ENCODE assay signal across 8 cellular contexts in the genomic region with DNA sequence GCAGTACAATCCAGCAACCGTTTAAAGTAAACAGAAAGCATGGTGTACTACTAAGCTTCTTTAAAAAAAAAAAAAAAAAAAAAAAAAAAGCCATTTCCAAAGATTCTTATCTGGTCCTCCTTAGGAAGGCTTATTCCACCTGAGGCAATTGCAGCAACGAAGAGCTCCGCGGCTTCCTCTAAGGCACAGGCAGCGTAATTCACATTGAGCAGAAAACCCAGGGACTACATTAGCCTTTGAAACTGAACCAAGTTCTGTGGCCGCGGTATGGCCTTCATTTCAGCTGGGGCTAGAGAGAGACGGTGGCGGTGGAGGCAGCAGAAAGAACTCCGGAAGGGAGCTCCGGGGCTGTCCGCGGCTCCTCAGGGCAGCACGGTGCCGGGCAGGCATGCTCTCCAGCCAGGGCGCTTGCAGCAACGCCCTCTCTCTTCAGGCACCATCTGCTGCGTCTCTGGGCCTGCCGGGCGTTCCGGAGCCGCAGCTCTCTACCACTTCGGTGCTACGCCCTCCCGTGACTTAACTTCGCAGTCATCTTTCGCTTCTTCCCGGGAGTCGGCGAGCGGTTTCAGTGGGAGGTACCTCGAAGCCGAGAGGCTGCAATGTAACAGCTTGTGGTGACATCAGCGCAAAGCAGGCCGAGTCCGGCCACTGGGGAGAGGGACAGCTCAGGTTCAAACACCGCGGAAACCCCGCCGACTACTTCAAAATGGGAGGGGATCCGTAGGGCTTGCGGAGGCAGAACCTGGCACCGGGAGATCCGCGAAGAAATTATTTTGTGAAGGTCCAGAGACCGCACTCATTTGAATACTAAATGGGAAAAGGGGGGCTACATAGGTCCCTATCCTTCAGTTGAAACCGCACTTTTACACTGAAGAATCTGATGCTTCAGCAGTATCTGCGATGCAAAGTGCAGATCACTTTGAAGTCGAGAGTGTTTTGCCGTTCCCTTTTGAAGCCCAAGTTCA.
A peak's percentile ranks its signal among the peaks of the same experiment; 100 is the strongest.
DNase-seq lines count a peak whose midpoint lies in the region; ATAC-seq and TF ChIP-seq lines count a peak whose summit lies in the region.

No MANE protein-coding gene starts in this region.

- H3K4me3 ChIP-seq in CD8-positive, alpha-beta memory T cell (ENCODE audit: low read length), result peak overlapping the region; percentile 59

- no peak overlapping the region for H3K27ac Mint-ChIP-seq in CD8-positive, alpha-beta memory T cell
- H3K27ac Mint-ChIP-seq in endothelial cell (ENCODE audit: unreplicated experiment), result no peak overlapping the region

- peak; percentile 91 for ATAC-seq in GM19452 (IDR thresholded peaks at IDR 0.05; ENCODE audit: unreplicated experiment)
- ATAC-seq in HG03565 (IDR thresholded peaks at IDR 0.05; ENCODE audit: unreplicated experiment), result peak; percentile 96

- peaks cover 7% of the 10 kb centered on the region for H3K4me1 ChIP-seq in CD8-positive, alpha-beta memory T cell (ENCODE audit: insufficient read depth, low read length)

- H3K27me3 ChIP-seq in CD8-positive, alpha-beta memory T cell (ENCODE audit: insufficient read depth, low read length, poor library complexity, severe bottlenecking), result no peaks in the 10 kb centered on the region

- POLR2A ChIA-PET in CD8-positive, alpha-beta memory T cell (lab: Charles Lee), result no interaction called here

- no peaks in the 10 kb centered on the region for H3K4me1 Mint-ChIP-seq in CD8-positive, alpha-beta memory T cell
- H3K4me1 Mint-ChIP-seq in endothelial cell (ENCODE audit: unreplicated experiment), result peaks cover 7% of the 10 kb centered on the region

- no peak for TF ChIP-seq CTCF in endothelial cell (IDR thresholded peaks at IDR 0.05; ENCODE audit: unreplicated experiment)

- H3K27me3 Mint-ChIP-seq in CD8-positive, alpha-beta memory T cell, result peaks cover 0 to 4% of the 10 kb centered on the region in 2 donors
- peaks cover 2% of the 10 kb centered on the region for H3K27me3 Mint-ChIP-seq in endothelial cell (ENCODE audit: unreplicated experiment)

- peak; percentile 1 to 52 (median 39) for DNase-seq in CD8-positive, alpha-beta memory T cell
- peak; percentile 91 for DNase-seq in NCI-H774 (lab: John Stamatoyannopoulos, UW)
- DNase-seq in activated CD8-positive, alpha-beta memory T cell treated with anti-CD3 and anti-CD28 coated beads for 4 hours (ENCODE audit: low read depth in 2 of 2), result peak; percentile 20 to 27
- DNase-seq in endothelial cell (ENCODE audit: low spot score), result peak; percentile 78
- peak; percentile 95 for DNase-seq in mesenteric fat pad (ENCODE audit: low spot score)
- DNase-seq in stimulated activated CD8-positive, alpha-beta memory T cell treated with anti-CD3 and anti-CD28 coated beads, Interleukin-12 subunit alpha, Interleukin-12 subunit beta, amount 100 ng/mL, for 4 hours (ENCODE audit: low read depth), result peak; percentile 33

- H3K4me3 Mint-ChIP-seq in CD8-positive, alpha-beta memory T cell, result no peak overlapping the region
- H3K4me3 Mint-ChIP-seq in endothelial cell (ENCODE audit: unreplicated experiment), result no peak overlapping the region

- H3K9me3 ChIP-seq in CD8-positive, alpha-beta memory T cell (ENCODE audit: low read length), result no peaks in the 10 kb centered on the region

- H3K27ac ChIP-seq in CD8-positive, alpha-beta memory T cell (ENCODE audit: low read depth, low read length), result no peak overlapping the region

- no peaks in the 10 kb centered on the region for H3K36me3 Mint-ChIP-seq in CD8-positive, alpha-beta memory T cell
- H3K36me3 Mint-ChIP-seq in endothelial cell (ENCODE audit: low read depth, unreplicated experiment), result no peaks in the 10 kb centered on the region

- CTCF ChIA-PET in CD8-positive, alpha-beta memory T cell (lab: Charles Lee), result interaction anchor here (0.7 to 1.4 kb wide), 3 partner anchors 12 to 655 kb away, joined by 3 to 4 read pairs (median 4); no protein-coding TSS in a partner anchor

- H3K9me3 Mint-ChIP-seq in CD8-positive, alpha-beta memory T cell, result no peaks in the 10 kb centered on the region
- H3K9me3 Mint-ChIP-seq in endothelial cell (ENCODE audit: unreplicated experiment), result no peaks in the 10 kb centered on the region

- no peaks in the 10 kb centered on the region for H3K36me3 ChIP-seq in CD8-positive, alpha-beta memory T cell (ENCODE audit: insufficient read depth, low read length)

Comparison
In these comparisons a context has a peak if more than half of its experiments do, and no peak if none do; other contexts are left out.
1. DNase-seq: peak in every context shown above with its lines; median percentile 95 in mesenteric fat pad; 91 in NCI-H774; 78 in endothelial cell; 39 in CD8-positive, alpha-beta memory T cell; 33 in stimulated activated CD8-positive, alpha-beta memory T cell treated with anti-CD3 and anti-CD28 coated beads, Interleukin-12 subunit alpha, Interleukin-12 subunit beta, amount 100 ng/mL, for 4 hours; 24 in activated CD8-positive, alpha-beta memory T cell treated with anti-CD3 and anti-CD28 coated beads for 4 hours.